ENCODE assay signal across 8 cellular contexts in the genomic region with DNA sequence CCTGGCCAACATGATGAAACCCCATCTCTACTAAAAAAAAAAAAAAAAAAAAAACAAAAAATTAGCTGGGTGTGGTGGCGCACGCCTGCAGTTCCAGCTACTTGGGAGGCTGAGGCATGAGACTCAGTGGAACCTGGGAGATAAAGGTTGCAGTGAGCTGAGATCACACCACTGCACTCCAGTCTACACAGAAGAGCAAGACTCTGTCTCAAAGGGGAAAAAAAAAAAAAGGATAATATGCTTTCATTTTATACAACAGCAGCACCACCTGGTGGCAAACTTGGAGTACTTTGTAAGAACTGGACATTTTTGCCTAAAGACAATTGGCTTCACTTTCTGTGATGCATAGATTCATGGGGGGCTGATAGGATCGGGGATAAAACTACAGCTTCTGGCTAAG. TPM values are rescaled to one million over a fixed set of nuclear protein-coding genes. Genes with fewer than 3 reads are reported as not detected.
DNase-seq lines count a peak whose midpoint lies in the region; ATAC-seq and TF ChIP-seq lines count a peak whose summit lies in the region.

No MANE protein-coding gene starts in this region.

- H3K36me3 ChIP-seq in CD8-positive, alpha-beta memory T cell (ENCODE audit: insufficient read depth, low read length) = peaks cover 21% of the 10 kb centered on the region
- peaks cover 6% of the 10 kb centered on the region; the same call in 1 of the 2 replicates for H3K36me3 ChIP-seq in PC-3 (ENCODE audit: low read depth, low read length)
- peaks cover 27% of the 10 kb centered on the region in 2 experiments for H3K36me3 ChIP-seq in trophoblast cell (ENCODE audit: control insufficient read depth in 1 of 2, insufficient read depth in 2 of 2, low read length in 2 of 2)

- no peak overlapping the region for H2BK12ac ChIP-seq in trophoblast cell (ENCODE audit: low read length)

- ATAC-seq in PC-3 (peak; percentile 14; the same call in 1 of the 2 replicates), HG02571 (IDR thresholded peaks at IDR 0.05; ENCODE audit: unreplicated experiment) (no peak), HG03108 (IDR thresholded peaks at IDR 0.05; ENCODE audit: unreplicated experiment) (no peak)

- POLR2A ChIA-PET in CD8-positive, alpha-beta memory T cell (lab: Charles Lee) = interaction anchor here (0.7 to 2.2 kb wide), 2 partner anchors 9 to 137 kb away, joined by 3 to 10 read pairs; partner anchors contain the start of genes CHTF8 and UTP4
- POLR2A ChIA-PET in PC-3 (lab: Charles Lee; ENCODE audit: unreplicated experiment) = no interaction called here

- no peaks in the 10 kb centered on the region for H3K79me1 ChIP-seq in trophoblast cell (ENCODE audit: low read length)

- no peak overlapping the region for H2AK5ac ChIP-seq in trophoblast cell (ENCODE audit: low read length)

- H3K4me3 Mint-ChIP-seq in CD8-positive, alpha-beta memory T cell = peak overlapping the region in 1 of 7 donors; percentile 36
- no peak overlapping the region for H3K4me3 Mint-ChIP-seq in activated T-cell treated with anti-CD3 and anti-CD28 coated beads, Interleukin-2, amount 50 U/mL, for 24 hours

- H3K9me3 Mint-ChIP-seq in CD8-positive, alpha-beta memory T cell = no peaks in the 10 kb centered on the region
- H3K9me3 Mint-ChIP-seq in activated T-cell treated with anti-CD3 and anti-CD28 coated beads, Interleukin-2, amount 50 U/mL, for 24 hours = no peaks in the 10 kb centered on the region

- H3K27me3 Mint-ChIP-seq in CD8-positive, alpha-beta memory T cell = no peaks in the 10 kb centered on the region
- H3K27me3 Mint-ChIP-seq in activated T-cell treated with anti-CD3 and anti-CD28 coated beads, Interleukin-2, amount 50 U/mL, for 24 hours = no peaks in the 10 kb centered on the region

- no peak overlapping the region for H4K12ac ChIP-seq in trophoblast cell (ENCODE audit: low read depth, low read length)

- H4K20me1 ChIP-seq in PC-3 (ENCODE audit: low read length) = no peaks in the 10 kb centered on the region

- DNase-seq in CD8-positive, alpha-beta memory T cell = peak; percentile 53 to 73 (median 56)
- peak; percentile 57 for DNase-seq in HT1080 (ENCODE audit: low read depth)
- peak; percentile 73 for DNase-seq in PC-3
- DNase-seq in activated T-cell treated with anti-CD3 and anti-CD28 coated beads, Interleukin-2, amount 50 U/mL, for 24 hours = peak; percentile 46
- peak; percentile 56 for DNase-seq in fibroblast of the conjunctiva (ENCODE audit: low read depth)
- peak; percentile 37 to 92 for DNase-seq in trophoblast cell

- no peaks in the 10 kb centered on the region for H3K4me1 ChIP-seq in CD8-positive, alpha-beta memory T cell (ENCODE audit: insufficient read depth, low read length)
- H3K4me1 ChIP-seq in PC-3 (ENCODE audit: insufficient read depth, low read length) (no peaks in the 10 kb centered on the region), trophoblast cell (ENCODE audit: control insufficient read depth in 1 of 2, insufficient read depth in 2 of 2, low read length in 2 of 2) (no peaks in the 10 kb centered on the region)

- peaks cover 38% of the 10 kb centered on the region for H3K79me2 ChIP-seq in PC-3 (ENCODE audit: low read length)
- H3K79me2 ChIP-seq in trophoblast cell (ENCODE audit: control insufficient read depth, insufficient read depth, low read length, poor library complexity) = no peaks in the 10 kb centered on the region

- no peaks in the 10 kb centered on the region for H3F3A ChIP-seq in PC-3 (ENCODE audit: low read length, unreplicated experiment)

- H3K4ac ChIP-seq in trophoblast cell (ENCODE audit: low read depth, low read length) = no peak overlapping the region

- H4K8ac ChIP-seq in trophoblast cell (ENCODE audit: low read depth, low read length) = no peak overlapping the region

- BruUV-seq in PC-3 (replicated peaks; lab: Mats Ljungman, UMichigan) = no TSS peak

- no peak overlapping the region for H3K14ac ChIP-seq in trophoblast cell (ENCODE audit: low read length)

- no CpG with 5 or more reads among the region's 3 CpGs for WGBS in trophoblast cell (ENCODE audit: extremely low coverage, insufficient coverage, insufficient read length)

- H3K9me2 ChIP-seq in PC-3 (replicated peaks; ENCODE audit: low read length) = no peaks in the 10 kb centered on the region

- no peak overlapping the region for H3K27ac ChIP-seq in CD8-positive, alpha-beta memory T cell (ENCODE audit: low read depth, low read length)
- H3K27ac ChIP-seq in PC-3 (ENCODE audit: low read length) (no peak overlapping the region), trophoblast cell (ENCODE audit: low read depth, low read length) (no peak overlapping the region)

- no peak overlapping the region for H3K9ac ChIP-seq in PC-3 (ENCODE audit: low read length)
- no peak overlapping the region for H3K9ac ChIP-seq in trophoblast cell (ENCODE audit: low read length)

- H3K27ac Mint-ChIP-seq in CD8-positive, alpha-beta memory T cell = peak overlapping the region in 4 of 8 donors; percentile 3 to 70 (median 28)
- peak overlapping the region; percentile 51 for H3K27ac Mint-ChIP-seq in activated T-cell treated with anti-CD3 and anti-CD28 coated beads, Interleukin-2, amount 50 U/mL, for 24 hours

- intact Hi-C loops in PC-3 (cut with micrococcal nuclease) = loop anchor here (1.0 to 5.0 kb wide), 2 partner anchors 222 to 277 kb away; no protein-coding TSS in a partner anchor

- H3K23ac ChIP-seq in trophoblast cell (ENCODE audit: low read length) = no peak overlapping the region

- no peaks in the 10 kb centered on the region for H3K9me3 ChIP-seq in CD8-positive, alpha-beta memory T cell (ENCODE audit: low read length)
- H3K9me3 ChIP-seq in PC-3 (ENCODE audit: low read length) (no peaks in the 10 kb centered on the region), trophoblast cell (ENCODE audit: insufficient read depth, low read depth, low read length) (no peaks in the 10 kb centered on the region)

- no peak overlapping the region for H2BK120ac ChIP-seq in trophoblast cell (ENCODE audit: insufficient read depth, low read length, poor library complexity)

- no peak overlapping the region for H2AFZ ChIP-seq in PC-3 (ENCODE audit: low read length)
- no peak overlapping the region for H2AFZ ChIP-seq in trophoblast cell (ENCODE audit: insufficient read depth, low read length, poor library complexity)

- H2BK5ac ChIP-seq in trophoblast cell (ENCODE audit: low read depth, low read length, poor library complexity) = no peak overlapping the region

- no peak overlapping the region for H3K18ac ChIP-seq in trophoblast cell (ENCODE audit: low read length)

- H3K27me3 ChIP-seq in CD8-positive, alpha-beta memory T cell (ENCODE audit: insufficient read depth, low read length, poor library complexity, severe bottlenecking) = no peaks in the 10 kb centered on the region
- H3K27me3 ChIP-seq in PC-3 (ENCODE audit: low read length) (no peaks in the 10 kb centered on the region), trophoblast cell (ENCODE audit: insufficient read depth, low read length) (no peaks in the 10 kb centered on the region)

- CTCF ChIA-PET in CD8-positive, alpha-beta memory T cell (lab: Charles Lee) = interaction anchor here (0.7 to 2.8 kb wide), 18 partner anchors 9 to 1384 kb away, joined by 3 to 29 read pairs (median 4); partner anchors contain the start of genes CHTF8, HAS3 and UTP4
- CTCF ChIA-PET in PC-3 (lab: Charles Lee) = interaction anchor here (0.6 to 1.8 kb wide), 3 partner anchors 49 to 434 kb away, joined by 5 to 7 read pairs (median 6); no protein-coding TSS in a partner anchor

- H3K4me2 ChIP-seq in PC-3 (ENCODE audit: low read length) (no peak overlapping the region), trophoblast cell (ENCODE audit: low read length) (no peak overlapping the region)

- H4K91ac ChIP-seq in trophoblast cell (ENCODE audit: low read depth, low read length) = no peak overlapping the region

- TF ChIP-seq CTCF in PC-3 (conservative IDR thresholded peaks at IDR 0.05; ENCODE audit: low read depth, low read length) = peak; percentile 72

- H3K4me3 ChIP-seq in CD8-positive, alpha-beta memory T cell (ENCODE audit: low read length) = no peak overlapping the region
- H3K4me3 ChIP-seq in PC-3 (ENCODE audit: low read length) (no peak overlapping the region), trophoblast cell (ENCODE audit: low read depth, low read length) (no peak overlapping the region)

- peaks cover 0 to 51% (median 10%) of the 10 kb centered on the region in 3 donors for H3K36me3 Mint-ChIP-seq in CD8-positive, alpha-beta memory T cell
- peaks cover 64% of the 10 kb centered on the region for H3K36me3 Mint-ChIP-seq in activated T-cell treated with anti-CD3 and anti-CD28 coated beads, Interleukin-2, amount 50 U/mL, for 24 hours (ENCODE audit: low read depth)

- H3K4me1 Mint-ChIP-seq in CD8-positive, alpha-beta memory T cell = peaks cover 16 to 48% (median 28%) of the 10 kb centered on the region in 3 donors
- H3K4me1 Mint-ChIP-seq in activated T-cell treated with anti-CD3 and anti-CD28 coated beads, Interleukin-2, amount 50 U/mL, for 24 hours (ENCODE audit: low read depth) = peaks cover 34% of the 10 kb centered on the region

RNA-seq across cellular contexts. Expression of gene CHTF8, which starts 8.5 kb away (rescaled TPM):
- 100 to 1,000 TPM; 141 to 149 TPM for total RNA-seq in CD8-positive, alpha-beta memory T cell
- 181 TPM for polyA plus RNA-seq in CD8-positive, alpha-beta memory T cell
- 51.6 and 191 TPM in 2 replicates for total RNA-seq in HT1080 (2014; rRNA removed; shearing (Covaris generic))
- polyA plus RNA-seq in HT1080 (2015; cell fraction: cytosol; rRNA removed) = 167 and 179 TPM in 2 replicates
- 165 and 182 TPM in 2 replicates for polyA plus RNA-seq in HT1080 (2015; cell fraction: nucleus; rRNA removed)
- 45.9 and 54.7 TPM in 2 replicates for total RNA-seq in PC-3 (2014; rRNA removed)
- 99.6 and 102 TPM in 2 replicates for polyA plus RNA-seq in trophoblast cell (2013)

RNA-seq across cellular contexts. Expression of gene UTP4, which starts 8.6 kb away (rescaled TPM):
- total RNA-seq in CD8-positive, alpha-beta memory T cell = 100 to 1,000 TPM; 150 to 155 TPM
- polyA plus RNA-seq in CD8-positive, alpha-beta memory T cell = 59.0 TPM
- 42.4 and 72.3 TPM in 2 replicates for total RNA-seq in HT1080 (2014; rRNA removed; shearing (Covaris generic))
- 93.7 and 97.9 TPM in 2 replicates for polyA plus RNA-seq in HT1080 (2015; cell fraction: cytosol; rRNA removed)
- polyA plus RNA-seq in HT1080 (2015; cell fraction: nucleus; rRNA removed) = 155 and 166 TPM in 2 replicates
- 26.4 and 26.9 TPM in 2 replicates for total RNA-seq in PC-3 (2014; rRNA removed)
- 30.0 and 32.5 TPM in 2 replicates for polyA plus RNA-seq in trophoblast cell (2013)

RNA-seq across cellular contexts. Expression of gene HAS3, which starts 18.4 kb away (rescaled TPM):
- under 1 TPM; 0.55 to 0.62 TPM for total RNA-seq in CD8-positive, alpha-beta memory T cell
- 0.07 TPM for polyA plus RNA-seq in CD8-positive, alpha-beta memory T cell
- 3.4 and 4.1 TPM in 2 replicates for total RNA-seq in HT1080 (2014; rRNA removed; shearing (Covaris generic))
- polyA plus RNA-seq in HT1080 (2015; cell fraction: cytosol; rRNA removed) = 3.9 and 4.1 TPM in 2 replicates
- 6.0 and 7.9 TPM in 2 replicates for polyA plus RNA-seq in HT1080 (2015; cell fraction: nucleus; rRNA removed)
- total RNA-seq in PC-3 (2014; rRNA removed) = 92.5 and 153 TPM in 2 replicates
- polyA plus RNA-seq in trophoblast cell (2013) = 0.31 and 0.49 TPM in 2 replicates

Comparison
In these comparisons a context has a peak if more than half of its experiments do, and no peak if none do; other contexts are left out.
1. RNA of gene HAS3, which starts 18.4 kb away (total RNA-seq): 92.5 to 153 TPM in PC-3; 3.4 to 4.1 TPM in HT1080 and 0.55 to 0.62 TPM in CD8-positive, alpha-beta memory T cell; every median in the first group is over 10 times any median in the second.
2. Peak in every context shown above with its lines, with median percentiles within 50 percentile points of each other: DNase-seq.